ENCODE assay signal across 1 cellular context in genomic region chr1:21022279-21023040, GRCh38.
TF ChIP-seq lines count a peak whose summit lies in the region.

No MANE protein-coding gene starts in this region.

TF ChIP-seq in HEK293, 187 proteins besides CTCF, POLR2A, EP300 and RAD21 (continued from another document and continues in another):
- TF ChIP-seq, protein P1, sequence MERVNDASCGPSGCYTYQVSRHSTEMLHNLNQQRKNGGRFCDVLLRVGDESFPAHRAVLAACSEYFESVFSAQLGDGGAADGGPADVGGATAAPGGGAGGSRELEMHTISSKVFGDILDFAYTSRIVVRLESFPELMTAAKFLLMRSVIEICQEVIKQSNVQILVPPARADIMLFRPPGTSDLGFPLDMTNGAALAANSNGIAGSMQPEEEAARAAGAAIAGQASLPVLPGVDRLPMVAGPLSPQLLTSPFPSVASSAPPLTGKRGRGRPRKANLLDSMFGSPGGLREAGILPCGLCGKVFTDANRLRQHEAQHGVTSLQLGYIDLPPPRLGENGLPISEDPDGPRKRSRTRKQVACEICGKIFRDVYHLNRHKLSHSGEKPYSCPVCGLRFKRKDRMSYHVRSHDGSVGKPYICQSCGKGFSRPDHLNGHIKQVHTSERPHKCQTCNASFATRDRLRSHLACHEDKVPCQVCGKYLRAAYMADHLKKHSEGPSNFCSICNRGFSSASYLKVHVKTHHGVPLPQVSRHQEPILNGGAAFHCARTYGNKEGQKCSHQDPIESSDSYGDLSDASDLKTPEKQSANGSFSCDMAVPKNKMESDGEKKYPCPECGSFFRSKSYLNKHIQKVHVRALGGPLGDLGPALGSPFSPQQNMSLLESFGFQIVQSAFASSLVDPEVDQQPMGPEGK (tag by site-specific recombination; IDR thresholded peaks at IDR 0.05), result no peak; the same call in 1 of the 2 replicates
- TF ChIP-seq BCL11B (tag by site-specific recombination; IDR thresholded peaks at IDR 0.05; ENCODE audit: low read depth), result peak; percentile 23; the same call in 1 of the 2 replicates
- TF ChIP-seq ZFHX2 (tag by site-specific recombination; conservative IDR thresholded peaks at IDR 0.05), result no peak
- peak; percentile 83 for TF ChIP-seq PRDM6 (tag by site-specific recombination; IDR thresholded peaks at IDR 0.05)
- no peak for TF ChIP-seq ZNF48 (tag by site-specific recombination; IDR thresholded peaks at IDR 0.05)
- peak; percentile 99 for TF ChIP-seq TRIM28 (IDR thresholded peaks at IDR 0.05; ENCODE audit: borderline replicate concordance, low read length)
- TF ChIP-seq ZNF555 (tag by site-specific recombination; conservative IDR thresholded peaks at IDR 0.05), result no peak
- no peak for TF ChIP-seq ZNF621 (tag by site-specific recombination; IDR thresholded peaks at IDR 0.05)
- no peak for TF ChIP-seq ZNF701 (tag by site-specific recombination; IDR thresholded peaks at IDR 0.05)
- TF ChIP-seq HIC1 (tag by site-specific recombination; IDR thresholded peaks at IDR 0.05), result peak; percentile 87
- no peak for TF ChIP-seq ZNF549 (tag by site-specific recombination; IDR thresholded peaks at IDR 0.05)
- TF ChIP-seq, protein P2, sequence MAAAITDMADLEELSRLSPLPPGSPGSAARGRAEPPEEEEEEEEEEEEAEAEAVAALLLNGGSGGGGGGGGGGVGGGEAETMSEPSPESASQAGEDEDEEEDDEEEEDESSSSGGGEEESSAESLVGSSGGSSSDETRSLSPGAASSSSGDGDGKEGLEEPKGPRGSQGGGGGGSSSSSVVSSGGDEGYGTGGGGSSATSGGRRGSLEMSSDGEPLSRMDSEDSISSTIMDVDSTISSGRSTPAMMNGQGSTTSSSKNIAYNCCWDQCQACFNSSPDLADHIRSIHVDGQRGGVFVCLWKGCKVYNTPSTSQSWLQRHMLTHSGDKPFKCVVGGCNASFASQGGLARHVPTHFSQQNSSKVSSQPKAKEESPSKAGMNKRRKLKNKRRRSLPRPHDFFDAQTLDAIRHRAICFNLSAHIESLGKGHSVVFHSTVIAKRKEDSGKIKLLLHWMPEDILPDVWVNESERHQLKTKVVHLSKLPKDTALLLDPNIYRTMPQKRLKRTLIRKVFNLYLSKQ (tag by site-specific recombination; IDR thresholded peaks at IDR 0.05; ENCODE audit: borderline replicate concordance), result no peak
- no peak for TF ChIP-seq ZNF776 (tag by site-specific recombination; IDR thresholded peaks at IDR 0.05; ENCODE audit: borderline replicate concordance)
- no peak for TF ChIP-seq ZNF768 (tag by site-specific recombination; IDR thresholded peaks at IDR 0.05)
- TF ChIP-seq ZNF174 (tag by site-specific recombination; IDR thresholded peaks at IDR 0.05), result no peak
- TF ChIP-seq ZNF24 (tag by site-specific recombination; IDR thresholded peaks at IDR 0.05), result peak; percentile 94
- TF ChIP-seq ZNF391 (tag by site-specific recombination; IDR thresholded peaks at IDR 0.05; ENCODE audit: borderline replicate concordance, low read depth), result peak; percentile 97; the same call in 1 of the 2 replicates
- peak; percentile 83 for TF ChIP-seq ZSCAN30 (tag by site-specific recombination; IDR thresholded peaks at IDR 0.05)
- TF ChIP-seq ZNF354C (tag by site-specific recombination; IDR thresholded peaks at IDR 0.05; ENCODE audit: borderline replicate concordance, low read depth), result no peak
- peak; percentile 34; the same call in 1 of the 2 replicates for TF ChIP-seq ZFP37 (tag by site-specific recombination; IDR thresholded peaks at IDR 0.05)
- no peak for TF ChIP-seq GLIS2 (tag by site-specific recombination; IDR thresholded peaks at IDR 0.05)
- TF ChIP-seq HOXC10 (CRISPR knock-in tag; IDR thresholded peaks at IDR 0.05), result no peak
- peak; percentile 72; the same call in 1 of the 2 replicates for TF ChIP-seq ZNF10 (tag by site-specific recombination; IDR thresholded peaks at IDR 0.05)
- TF ChIP-seq IKZF3 (tag by site-specific recombination; IDR thresholded peaks at IDR 0.05), result peak; percentile 81
- TF ChIP-seq ZNF645 (tag by site-specific recombination; IDR thresholded peaks at IDR 0.05), result no peak
- no peak for TF ChIP-seq ZNF560 (tag by site-specific recombination; IDR thresholded peaks at IDR 0.05; ENCODE audit: borderline replicate concordance)
- TF ChIP-seq, protein P3, sequence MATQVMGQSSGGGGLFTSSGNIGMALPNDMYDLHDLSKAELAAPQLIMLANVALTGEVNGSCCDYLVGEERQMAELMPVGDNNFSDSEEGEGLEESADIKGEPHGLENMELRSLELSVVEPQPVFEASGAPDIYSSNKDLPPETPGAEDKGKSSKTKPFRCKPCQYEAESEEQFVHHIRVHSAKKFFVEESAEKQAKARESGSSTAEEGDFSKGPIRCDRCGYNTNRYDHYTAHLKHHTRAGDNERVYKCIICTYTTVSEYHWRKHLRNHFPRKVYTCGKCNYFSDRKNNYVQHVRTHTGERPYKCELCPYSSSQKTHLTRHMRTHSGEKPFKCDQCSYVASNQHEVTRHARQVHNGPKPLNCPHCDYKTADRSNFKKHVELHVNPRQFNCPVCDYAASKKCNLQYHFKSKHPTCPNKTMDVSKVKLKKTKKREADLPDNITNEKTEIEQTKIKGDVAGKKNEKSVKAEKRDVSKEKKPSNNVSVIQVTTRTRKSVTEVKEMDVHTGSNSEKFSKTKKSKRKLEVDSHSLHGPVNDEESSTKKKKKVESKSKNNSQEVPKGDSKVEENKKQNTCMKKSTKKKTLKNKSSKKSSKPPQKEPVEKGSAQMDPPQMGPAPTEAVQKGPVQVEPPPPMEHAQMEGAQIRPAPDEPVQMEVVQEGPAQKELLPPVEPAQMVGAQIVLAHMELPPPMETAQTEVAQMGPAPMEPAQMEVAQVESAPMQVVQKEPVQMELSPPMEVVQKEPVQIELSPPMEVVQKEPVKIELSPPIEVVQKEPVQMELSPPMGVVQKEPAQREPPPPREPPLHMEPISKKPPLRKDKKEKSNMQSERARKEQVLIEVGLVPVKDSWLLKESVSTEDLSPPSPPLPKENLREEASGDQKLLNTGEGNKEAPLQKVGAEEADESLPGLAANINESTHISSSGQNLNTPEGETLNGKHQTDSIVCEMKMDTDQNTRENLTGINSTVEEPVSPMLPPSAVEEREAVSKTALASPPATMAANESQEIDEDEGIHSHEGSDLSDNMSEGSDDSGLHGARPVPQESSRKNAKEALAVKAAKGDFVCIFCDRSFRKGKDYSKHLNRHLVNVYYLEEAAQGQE (tag by site-specific recombination; IDR thresholded peaks at IDR 0.05), result no peak
- TF ChIP-seq YY1 (tag by site-specific recombination; IDR thresholded peaks at IDR 0.05), result peak; percentile 40; the same call in 1 of the 2 replicates
- no peak for TF ChIP-seq EGR2 (tag by site-specific recombination; IDR thresholded peaks at IDR 0.05; ENCODE audit: low read depth)
- TF ChIP-seq ZBTB21 (tag by site-specific recombination; IDR thresholded peaks at IDR 0.05), result peak; percentile 83
- no peak for TF ChIP-seq ZNF596 (tag by site-specific recombination; IDR thresholded peaks at IDR 0.05)
- TF ChIP-seq ZNF416 (tag by site-specific recombination; IDR thresholded peaks at IDR 0.05), result no peak
- TF ChIP-seq, protein P4, sequence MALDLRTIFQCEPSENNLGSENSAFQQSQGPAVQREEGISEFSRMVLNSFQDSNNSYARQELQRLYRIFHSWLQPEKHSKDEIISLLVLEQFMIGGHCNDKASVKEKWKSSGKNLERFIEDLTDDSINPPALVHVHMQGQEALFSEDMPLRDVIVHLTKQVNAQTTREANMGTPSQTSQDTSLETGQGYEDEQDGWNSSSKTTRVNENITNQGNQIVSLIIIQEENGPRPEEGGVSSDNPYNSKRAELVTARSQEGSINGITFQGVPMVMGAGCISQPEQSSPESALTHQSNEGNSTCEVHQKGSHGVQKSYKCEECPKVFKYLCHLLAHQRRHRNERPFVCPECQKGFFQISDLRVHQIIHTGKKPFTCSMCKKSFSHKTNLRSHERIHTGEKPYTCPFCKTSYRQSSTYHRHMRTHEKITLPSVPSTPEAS (tag by site-specific recombination; IDR thresholded peaks at IDR 0.05), result no peak
- no peak for TF ChIP-seq ZNF202 (tag by site-specific recombination; IDR thresholded peaks at IDR 0.05; ENCODE audit: borderline replicate concordance)
- TF ChIP-seq ZNF677 (tag by site-specific recombination; IDR thresholded peaks at IDR 0.05), result no peak
- no peak for TF ChIP-seq ZNF157 (tag by site-specific recombination; IDR thresholded peaks at IDR 0.05)
- no peak for TF ChIP-seq ZNF433 (tag by site-specific recombination; IDR thresholded peaks at IDR 0.05; ENCODE audit: low read depth)
- TF ChIP-seq ZNF16 (tag by site-specific recombination; IDR thresholded peaks at IDR 0.05; ENCODE audit: low read depth), result no peak
- no peak for TF ChIP-seq ZNF214 (tag by site-specific recombination; IDR thresholded peaks at IDR 0.05; ENCODE audit: borderline replicate concordance)
- TF ChIP-seq ZNF654 (tag by site-specific recombination; IDR thresholded peaks at IDR 0.05; ENCODE audit: low read depth), result no peak
- TF ChIP-seq, protein P5, sequence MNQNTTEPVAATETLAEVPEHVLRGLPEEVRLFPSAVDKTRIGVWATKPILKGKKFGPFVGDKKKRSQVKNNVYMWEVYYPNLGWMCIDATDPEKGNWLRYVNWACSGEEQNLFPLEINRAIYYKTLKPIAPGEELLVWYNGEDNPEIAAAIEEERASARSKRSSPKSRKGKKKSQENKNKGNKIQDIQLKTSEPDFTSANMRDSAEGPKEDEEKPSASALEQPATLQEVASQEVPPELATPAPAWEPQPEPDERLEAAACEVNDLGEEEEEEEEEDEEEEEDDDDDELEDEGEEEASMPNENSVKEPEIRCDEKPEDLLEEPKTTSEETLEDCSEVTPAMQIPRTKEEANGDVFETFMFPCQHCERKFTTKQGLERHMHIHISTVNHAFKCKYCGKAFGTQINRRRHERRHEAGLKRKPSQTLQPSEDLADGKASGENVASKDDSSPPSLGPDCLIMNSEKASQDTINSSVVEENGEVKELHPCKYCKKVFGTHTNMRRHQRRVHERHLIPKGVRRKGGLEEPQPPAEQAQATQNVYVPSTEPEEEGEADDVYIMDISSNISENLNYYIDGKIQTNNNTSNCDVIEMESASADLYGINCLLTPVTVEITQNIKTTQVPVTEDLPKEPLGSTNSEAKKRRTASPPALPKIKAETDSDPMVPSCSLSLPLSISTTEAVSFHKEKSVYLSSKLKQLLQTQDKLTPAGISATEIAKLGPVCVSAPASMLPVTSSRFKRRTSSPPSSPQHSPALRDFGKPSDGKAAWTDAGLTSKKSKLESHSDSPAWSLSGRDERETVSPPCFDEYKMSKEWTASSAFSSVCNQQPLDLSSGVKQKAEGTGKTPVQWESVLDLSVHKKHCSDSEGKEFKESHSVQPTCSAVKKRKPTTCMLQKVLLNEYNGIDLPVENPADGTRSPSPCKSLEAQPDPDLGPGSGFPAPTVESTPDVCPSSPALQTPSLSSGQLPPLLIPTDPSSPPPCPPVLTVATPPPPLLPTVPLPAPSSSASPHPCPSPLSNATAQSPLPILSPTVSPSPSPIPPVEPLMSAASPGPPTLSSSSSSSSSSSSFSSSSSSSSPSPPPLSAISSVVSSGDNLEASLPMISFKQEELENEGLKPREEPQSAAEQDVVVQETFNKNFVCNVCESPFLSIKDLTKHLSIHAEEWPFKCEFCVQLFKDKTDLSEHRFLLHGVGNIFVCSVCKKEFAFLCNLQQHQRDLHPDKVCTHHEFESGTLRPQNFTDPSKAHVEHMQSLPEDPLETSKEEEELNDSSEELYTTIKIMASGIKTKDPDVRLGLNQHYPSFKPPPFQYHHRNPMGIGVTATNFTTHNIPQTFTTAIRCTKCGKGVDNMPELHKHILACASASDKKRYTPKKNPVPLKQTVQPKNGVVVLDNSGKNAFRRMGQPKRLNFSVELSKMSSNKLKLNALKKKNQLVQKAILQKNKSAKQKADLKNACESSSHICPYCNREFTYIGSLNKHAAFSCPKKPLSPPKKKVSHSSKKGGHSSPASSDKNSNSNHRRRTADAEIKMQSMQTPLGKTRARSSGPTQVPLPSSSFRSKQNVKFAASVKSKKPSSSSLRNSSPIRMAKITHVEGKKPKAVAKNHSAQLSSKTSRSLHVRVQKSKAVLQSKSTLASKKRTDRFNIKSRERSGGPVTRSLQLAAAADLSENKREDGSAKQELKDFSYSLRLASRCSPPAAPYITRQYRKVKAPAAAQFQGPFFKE (tag by site-specific recombination; IDR thresholded peaks at IDR 0.05; ENCODE audit: borderline replicate concordance), result no peak
- TF ChIP-seq ZNF223 (tag by site-specific recombination; IDR thresholded peaks at IDR 0.05), result no peak
- TF ChIP-seq ZNF623 (tag by site-specific recombination; IDR thresholded peaks at IDR 0.05), result 0 out of 2 replicates have a peak, but pooled peaks have one; percentile 13
